23 cellular contexts compared by ENCODE assay signal in genomic region chr4:2084316-2084715, GRCh38. TPM values are rescaled to one million over a fixed set of nuclear protein-coding genes. Genes with fewer than 3 reads are reported as not detected.
DNase-seq lines count a peak whose midpoint lies in the region; FAIRE-seq and TF ChIP-seq lines count a peak whose summit lies in the region.
"Had no signal": no experiment of that assay in that cellular context is flagged by ENCODE, and none has a peak within 500 bp of the region (broad histone marks: within the 10 kb centered on the region; RNA-seq: fewer than 3 reads in every experiment).

No MANE protein-coding gene starts in this region.

- H3K4me2 ChIP-seq in mesenchymal stem cell (ENCODE audit: low read length, poor library complexity, severe bottlenecking) = peak overlapping the region; percentile 13

- no peak overlapping the region for H3K18ac ChIP-seq in mesenchymal stem cell (ENCODE audit: low read depth in 1 of 2, low read length in 2 of 2)

- H3K79me1 ChIP-seq in mesenchymal stem cell (replicated peaks; ENCODE audit: low read length, poor library complexity, severe bottlenecking) = no peaks in the 10 kb centered on the region

- peak; percentile 46 for DNase-seq in H7
- peak; percentile 42 for DNase-seq in activated CD8-positive, alpha-beta memory T cell treated with anti-CD3 and anti-CD28 coated beads, Interleukin-2, amount 50 U/mL, for 48 hours
- no peak for DNase-seq in mesenchymal stem cell
- DNase-seq in suprapubic skin (ENCODE audit: low spot score in 2 of 2) = peak; percentile 41 to 53
- no peak for DNase-seq in NCI-H526 (lab: John Stamatoyannopoulos, UW)
- DNase-seq in GM19239 (ENCODE audit: insufficient read length, low spot score) = no peak
- no peak for DNase-seq in NCI-H2227 (lab: John Stamatoyannopoulos, UW; ENCODE audit: unreplicated experiment)
- DNase-seq in NCI-H146 (lab: John Stamatoyannopoulos, UW) = no peak
- DNase-seq: activated CD4-positive, alpha-beta T cell treated with anti-CD3 and anti-CD28 coated beads, Interleukin-2, amount 50 U/mL, for 4 hours; DMS153; effector CD4-positive, alpha-beta T cell; H9; NCI-H2029; NCI-H345; NCI-H774; OCI-M1; stimulated activated naive CD8-positive, alpha-beta T cell treated with anti-CD3 and anti-CD28 coated beads, Interleukin-15, Interleukin-2, amounts not matched to agents 100 U/mL and 50 U/mL, for 24 hours had no signal

- no peak overlapping the region for H3K9ac ChIP-seq in mesenchymal stem cell (ENCODE audit: low read length)

- no peaks in the 10 kb centered on the region for H3K4me1 ChIP-seq in mesenchymal stem cell (ENCODE audit: control insufficient read depth, insufficient read depth, low read depth, low read length)
- H3K4me1 ChIP-seq in suprapubic skin = no peaks in the 10 kb centered on the region
- H3K4me1 ChIP-seq: right atrium auricular region, tibial artery had no signal

- H3K4me3 ChIP-seq in H7 (ENCODE audit: insufficient read depth, low read depth, low read length) (no peak overlapping the region), mesenchymal stem cell (ENCODE audit: insufficient read depth in 1 of 2, low read depth in 1 of 2, low read length in 2 of 2) (no peak overlapping the region), suprapubic skin (no peak overlapping the region)
- H3K4me3 ChIP-seq: pancreas, right atrium auricular region, tibial artery had no signal

- H2BK5ac ChIP-seq in mesenchymal stem cell (ENCODE audit: low read depth, low read length, poor library complexity, severe bottlenecking) = no peak overlapping the region

- H3K14ac ChIP-seq in mesenchymal stem cell (ENCODE audit: low read length in 2 of 2) = no peak overlapping the region

- no peak overlapping the region for H2BK120ac ChIP-seq in mesenchymal stem cell (ENCODE audit: low read depth, low read length)

- TF ChIP-seq EP300 in suprapubic skin (IDR thresholded peaks at IDR 0.05) = no peak

- H3K36me3 ChIP-seq in H7 (replicated peaks; ENCODE audit: control insufficient read depth, insufficient read depth, low read length) = no peaks in the 10 kb centered on the region
- H3K36me3 ChIP-seq in mesenchymal stem cell (ENCODE audit: control insufficient read depth in 1 of 2, insufficient read depth in 2 of 2, low read depth in 1 of 2, low read length in 2 of 2) = peaks cover 0 to 4% of the 10 kb centered on the region in 2 experiments
- H3K36me3 ChIP-seq in suprapubic skin = no peaks in the 10 kb centered on the region
- H3K36me3 ChIP-seq: pancreas, right atrium auricular region, tibial artery had no signal

- TF ChIP-seq CTCF in suprapubic skin (IDR thresholded peaks at IDR 0.05) = no peak

- H2BK15ac ChIP-seq in mesenchymal stem cell (ENCODE audit: low read depth, poor library complexity, severe bottlenecking) = no peak overlapping the region

- WGBS in mesenchymal stem cell = 84% methylated on average over 13 of the region's 13 CpGs
- 96% methylated on average over 9 of the region's 13 CpGs for WGBS in suprapubic skin

- H2AK5ac ChIP-seq in mesenchymal stem cell (ENCODE audit: low read length, severe bottlenecking) = no peak overlapping the region

- no peak overlapping the region for H3K27ac ChIP-seq in mesenchymal stem cell (ENCODE audit: low read length, poor library complexity, severe bottlenecking)
- no peak overlapping the region for H3K27ac ChIP-seq in suprapubic skin
- H3K27ac ChIP-seq: pancreas, right atrium auricular region, tibial artery had no signal

- no peak overlapping the region for H3K23ac ChIP-seq in mesenchymal stem cell (ENCODE audit: low read length in 2 of 2)

- H4K91ac ChIP-seq in mesenchymal stem cell (ENCODE audit: low read length) = no peak overlapping the region

- no peaks in the 10 kb centered on the region for H3K27me3 ChIP-seq in H7 (ENCODE audit: control insufficient read depth, insufficient read depth, low read length)
- H3K27me3 ChIP-seq in mesenchymal stem cell (ENCODE audit: control insufficient read depth in 1 of 2, insufficient read depth in 1 of 2, low read length in 2 of 2) = peaks cover 0 to 4% of the 10 kb centered on the region in 2 experiments
- no peaks in the 10 kb centered on the region for H3K27me3 ChIP-seq in suprapubic skin
- H3K27me3 ChIP-seq: pancreas, right atrium auricular region, tibial artery had no signal

- no peak overlapping the region for H2BK12ac ChIP-seq in mesenchymal stem cell (ENCODE audit: low read length in 2 of 2)

- no peak overlapping the region for H3K4ac ChIP-seq in mesenchymal stem cell (ENCODE audit: low read depth in 1 of 2, low read length in 2 of 2)

- no peak overlapping the region for H4K8ac ChIP-seq in mesenchymal stem cell (ENCODE audit: low read length)

- no peak for FAIRE-seq in GM19239 (lab: Jason Lieb, UNC)
- FAIRE-seq: G401.6, pancreas had no signal

- no peak overlapping the region for H2AFZ ChIP-seq in mesenchymal stem cell (ENCODE audit: low read depth, low read length)

- H3K9me3 ChIP-seq in mesenchymal stem cell (ENCODE audit: control insufficient read depth, low read length) (no peaks in the 10 kb centered on the region), suprapubic skin (no peaks in the 10 kb centered on the region)
- H3K9me3 ChIP-seq: pancreas, tibial artery had no signal

- TF ChIP-seq POLR2A in suprapubic skin (IDR thresholded peaks at IDR 0.05) = no peak

RNA-seq across cellular contexts. Expression of gene NAT8L, which starts 25.2 kb away (rescaled TPM):
- total RNA-seq in H7 (2014; rRNA removed; shearing (Covaris generic)) = 4.1 and 5.2 TPM in 2 replicates
- polyA plus RNA-seq in mesenchymal stem cell (2013, experiment 1 of 2) = 0.14 TPM
- 0.12 TPM for polyA plus RNA-seq in mesenchymal stem cell (2013, experiment 2 of 2)
- total RNA-seq in suprapubic skin = 1 to 10 TPM; 1.0 to 2.8 (median 1.6) TPM
- total RNA-seq: CD4-positive, alpha-beta memory T cell had no signal
- polyA plus RNA-seq: CD4-positive, alpha-beta memory T cell; naive thymus-derived CD4-positive, alpha-beta T cell had no signal

Comparison
In these comparisons a context has a peak if more than half of its experiments do, and no peak if none do; other contexts are left out.
1. DNase-seq: peak in H7 (single experiment), activated CD8-positive, alpha-beta memory T cell treated with anti-CD3 and anti-CD28 coated beads, Interleukin-2, amount 50 U/mL, for 48 hours (single experiment) and suprapubic skin (2 of 2); none in mesenchymal stem cell (single experiment), NCI-H526 (0 of 2), GM19239 (single experiment), NCI-H2227 (single experiment) and NCI-H146 (single experiment).